29 cellular contexts compared by ENCODE assay signal in genomic region chr13:49676581-49677298, GRCh38.
"Had no signal": no experiment of that assay in that cellular context is flagged by ENCODE, and none has a peak within 500 bp of the region (broad histone marks: within the 10 kb centered on the region; RNA-seq: fewer than 3 reads in every experiment).

No MANE protein-coding gene starts in this region.

- ATAC-seq: activated CD4-positive, alpha-beta T cell treated with anti-CD3 and anti-CD28 coated beads for 36 hours; activated naive CD8-positive, alpha-beta T cell treated with anti-CD3 and anti-CD28 coated beads, Interleukin-2, amount 50 U/mL, for 24 hours; esophagus mucosa had no signal

- H3K36me3 ChIP-seq: adrenal gland, ascending aorta, breast epithelium, cardiac muscle cell had no signal

- H3K4me1 ChIP-seq: adrenal gland, ascending aorta, breast epithelium had no signal

- H3K27ac ChIP-seq: adrenal gland, ascending aorta, breast epithelium, cardiac muscle cell, coronary artery, dorsolateral prefrontal cortex had no signal

- H3K4me3 ChIP-seq: adrenal gland, ascending aorta, breast epithelium, cardiac muscle cell, coronary artery, dorsolateral prefrontal cortex had no signal

- H3K27ac Mint-ChIP-seq: activated CD4-positive, alpha-beta memory T cell treated with anti-CD3 and anti-CD28 coated beads, Interleukin-2, amount 10 ng/mL, durations not matched to agents 7 days and 5 days; activated CD4-positive, alpha-beta T cell treated with anti-CD3 and anti-CD28 coated beads for 36 hours; activated CD4-positive, alpha-beta T cell treated with anti-CD3 and anti-CD28 coated beads, Interleukin-2, amount 10 ng/mL, durations not matched to agents 24 days and 14 days; activated naive CD4-positive, alpha-beta T cell treated with anti-CD3 and anti-CD28 coated beads for 36 hours; activated naive CD4-positive, alpha-beta T cell treated with anti-CD3 and anti-CD28 coated beads, Interleukin-2, amount 50 U/mL, for 24 hours; activated naive CD8-positive, alpha-beta T cell treated with anti-CD3 and anti-CD28 coated beads for 36 hours; activated naive CD8-positive, alpha-beta T cell treated with anti-CD3 and anti-CD28 coated beads, Interleukin-2, amount 50 U/mL, for 24 hours; activated T-helper 1 cell treated with anti-CD3 and anti-CD28 coated beads, Interleukin-12 subunit alpha, Interleukin-12 subunit beta, Interleukin-2, Interleukin-4 antibody, amounts not matched to agents 30 ng/mL and 10 ng/mL and 1 ng/mL, durations not matched to agents 14 hours and 24 hours and 36 hours; activated T-helper 2 cell treated with anti-CD3 and anti-CD28 coated beads, Interferon-gamma antibody, Interleukin-2, Interleukin-4, amounts not matched to agents 10 μg/mL and 5 μg/mL and 100 μg/mL, durations not matched to agents 14 hours and 24 hours and 36 hours; brain; dendritic cell treated with granulocyte-macrophage colony-stimulating factor and Interleukin-4, amounts not matched to agents 40 ng/mL and 50 ng/mL, for 4 days; endodermal cell had no signal

- H3K27me3 Mint-ChIP-seq: activated CD4-positive, alpha-beta memory T cell treated with anti-CD3 and anti-CD28 coated beads, Interleukin-2, amount 10 ng/mL, durations not matched to agents 7 days and 5 days; activated CD4-positive, alpha-beta T cell treated with anti-CD3 and anti-CD28 coated beads for 36 hours; activated CD4-positive, alpha-beta T cell treated with anti-CD3 and anti-CD28 coated beads, Interleukin-2, amount 10 ng/mL, durations not matched to agents 24 days and 14 days; activated naive CD4-positive, alpha-beta T cell treated with anti-CD3 and anti-CD28 coated beads, Interleukin-2, amount 50 U/mL, for 24 hours; activated naive CD8-positive, alpha-beta T cell treated with anti-CD3 and anti-CD28 coated beads for 36 hours; activated naive CD8-positive, alpha-beta T cell treated with anti-CD3 and anti-CD28 coated beads, Interleukin-2, amount 50 U/mL, for 24 hours; dendritic cell treated with granulocyte-macrophage colony-stimulating factor and Interleukin-4, amounts not matched to agents 40 ng/mL and 50 ng/mL, for 4 days had no signal

- H3K9me3 ChIP-seq: adrenal gland, ascending aorta, breast epithelium had no signal

- H3K27me3 ChIP-seq: adrenal gland, ascending aorta, breast epithelium, cardiac muscle cell, dorsolateral prefrontal cortex had no signal

- DNase-seq: activated CD4-positive, alpha-beta memory T cell treated with anti-CD3 and anti-CD28 coated beads, Interleukin-2, amount 10 ng/mL, durations not matched to agents 7 days and 5 days; activated CD4-positive, alpha-beta T cell treated with anti-CD3 and anti-CD28 coated beads for 36 hours; activated CD4-positive, alpha-beta T cell treated with anti-CD3 and anti-CD28 coated beads, Interleukin-2, amount 10 ng/mL, durations not matched to agents 24 days and 14 days; activated CD4-positive, CD25-positive, alpha-beta regulatory T cell; activated CD4-positive, CD25-positive, alpha-beta regulatory T cell treated with anti-CD3 and anti-CD28 coated beads, Interleukin-2, amount 50 U/mL, for 72 hours; activated effector memory CD4-positive, alpha-beta T cell treated with anti-CD3 and anti-CD28 coated beads, Interleukin-2, amount 50 U/mL, for 16 hours; activated naive CD4-positive, alpha-beta T cell treated with anti-CD3 and anti-CD28 coated beads for 36 hours; activated naive CD8-positive, alpha-beta T cell treated with anti-CD3 and anti-CD28 coated beads for 36 hours; activated naive CD8-positive, alpha-beta T cell treated with anti-CD3 and anti-CD28 coated beads, Interleukin-2, amount 50 U/mL, for 24 hours; activated T-cell treated with anti-CD3 and anti-CD28 coated beads, Interleukin-2, amount 50 U/mL, for 1 hour; activated T-cell treated with anti-CD3 and anti-CD28 coated beads, Interleukin-2, amount 50 U/mL, for 48 hours; adrenal gland; central memory CD4-positive, alpha-beta T cell; cerebellar nuclear complex; dorsolateral prefrontal cortex; effector memory CD4-positive, alpha-beta T cell; endodermal cell; foreskin fibroblast; T-helper 2 cell had no signal

- H3K9me3 Mint-ChIP-seq: activated CD4-positive, alpha-beta memory T cell treated with anti-CD3 and anti-CD28 coated beads, Interleukin-2, amount 10 ng/mL, durations not matched to agents 7 days and 5 days; activated CD4-positive, alpha-beta T cell treated with anti-CD3 and anti-CD28 coated beads, Interleukin-2, amount 10 ng/mL, durations not matched to agents 24 days and 14 days; activated naive CD4-positive, alpha-beta T cell treated with anti-CD3 and anti-CD28 coated beads for 36 hours; activated naive CD4-positive, alpha-beta T cell treated with anti-CD3 and anti-CD28 coated beads, Interleukin-2, amount 50 U/mL, for 24 hours; activated naive CD8-positive, alpha-beta T cell treated with anti-CD3 and anti-CD28 coated beads for 36 hours; activated naive CD8-positive, alpha-beta T cell treated with anti-CD3 and anti-CD28 coated beads, Interleukin-2, amount 50 U/mL, for 24 hours; activated T-helper 1 cell treated with anti-CD3 and anti-CD28 coated beads, Interleukin-12 subunit alpha, Interleukin-12 subunit beta, Interleukin-2, Interleukin-4 antibody, amounts not matched to agents 30 ng/mL and 10 ng/mL and 1 ng/mL, durations not matched to agents 14 hours and 24 hours and 36 hours; activated T-helper 2 cell treated with anti-CD3 and anti-CD28 coated beads, Interferon-gamma antibody, Interleukin-2, Interleukin-4, amounts not matched to agents 10 μg/mL and 5 μg/mL and 100 μg/mL, durations not matched to agents 14 hours and 24 hours and 36 hours; dendritic cell treated with granulocyte-macrophage colony-stimulating factor and Interleukin-4, amounts not matched to agents 40 ng/mL and 50 ng/mL, for 4 days had no signal

- H3K4me3 Mint-ChIP-seq: activated CD4-positive, alpha-beta memory T cell treated with anti-CD3 and anti-CD28 coated beads, Interleukin-2, amount 10 ng/mL, durations not matched to agents 7 days and 5 days; activated CD4-positive, alpha-beta T cell treated with anti-CD3 and anti-CD28 coated beads for 36 hours; activated CD4-positive, alpha-beta T cell treated with anti-CD3 and anti-CD28 coated beads, Interleukin-2, amount 10 ng/mL, durations not matched to agents 24 days and 14 days; activated naive CD4-positive, alpha-beta T cell treated with anti-CD3 and anti-CD28 coated beads for 36 hours; activated naive CD4-positive, alpha-beta T cell treated with anti-CD3 and anti-CD28 coated beads, Interleukin-2, amount 50 U/mL, for 24 hours; activated naive CD8-positive, alpha-beta T cell treated with anti-CD3 and anti-CD28 coated beads for 36 hours; activated naive CD8-positive, alpha-beta T cell treated with anti-CD3 and anti-CD28 coated beads, Interleukin-2, amount 50 U/mL, for 24 hours; activated T-helper 1 cell treated with anti-CD3 and anti-CD28 coated beads, Interleukin-12 subunit alpha, Interleukin-12 subunit beta, Interleukin-2, Interleukin-4 antibody, amounts not matched to agents 30 ng/mL and 10 ng/mL and 1 ng/mL, durations not matched to agents 14 hours and 24 hours and 36 hours; brain; dendritic cell treated with granulocyte-macrophage colony-stimulating factor and Interleukin-4, amounts not matched to agents 40 ng/mL and 50 ng/mL, for 4 days; endodermal cell had no signal
